ENCODE assay signal across 15 cellular contexts in the genomic region with DNA sequence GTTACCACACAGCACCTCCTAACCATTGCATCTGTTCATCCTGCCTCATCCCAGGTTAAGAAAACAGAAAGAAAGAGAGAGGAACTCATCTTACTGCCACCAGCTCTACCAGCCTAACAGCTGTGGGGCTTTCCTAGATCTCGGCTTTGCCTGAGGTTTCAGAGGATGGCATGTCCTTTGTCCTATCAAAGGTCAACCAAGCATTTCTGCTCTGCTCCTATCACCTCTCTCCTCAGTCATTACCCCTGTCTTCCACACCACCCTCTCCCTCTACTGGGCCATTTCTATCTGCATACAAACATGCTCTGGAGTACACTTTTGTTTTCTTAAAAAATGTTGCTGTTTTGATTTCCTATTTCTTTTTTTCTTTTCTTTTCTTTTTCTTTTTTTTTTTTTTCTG.
A peak's percentile ranks its signal among the peaks of the same experiment; 100 is the strongest.
DNase-seq lines count a peak whose midpoint lies in the region; ATAC-seq and TF ChIP-seq lines count a peak whose summit lies in the region.
"Had no signal": no experiment of that assay in that cellular context is flagged by ENCODE, and none has a peak within 500 bp of the region (broad histone marks: within the 10 kb centered on the region; RNA-seq: fewer than 3 reads in every experiment).

No MANE protein-coding gene starts in this region.

- H3K4me1 ChIP-seq in right atrium auricular region = no peaks in the 10 kb centered on the region
- peaks cover 11% of the 10 kb centered on the region for H3K4me1 ChIP-seq in left ventricle myocardium inferior

- H3K4me3 ChIP-seq in right atrium auricular region (no peak overlapping the region), left ventricle myocardium inferior (no peak overlapping the region)

- DNase-seq in right atrium auricular region (ENCODE audit: low spot score) (peak; percentile 30), left ventricle myocardium inferior (no peak), LHCN-M2 (ENCODE audit: low read depth) (peak; percentile 12), myocyte (ENCODE audit: low read depth) (peak; percentile 23), nucleus accumbens (lab: John Stamatoyannopoulos, UW) (no peak), DMS79 treated with DMSO at 0.1 percent for 48 hours (lab: John Stamatoyannopoulos, UW) (no peak)
- DNase-seq: BE2C; CD8-positive, alpha-beta T cell; COR-L47; DMS153; GF-D8; HCEC 1CT; HFFc6 had no signal

- no peak overlapping the region for H3K27ac ChIP-seq in right atrium auricular region
- no peak overlapping the region for H3K27ac ChIP-seq in left ventricle myocardium inferior (replicated peaks)
- H3K27ac ChIP-seq: C4-2B had no signal

- H3K36me3 ChIP-seq in right atrium auricular region = no peaks in the 10 kb centered on the region
- H3K36me3 ChIP-seq in left ventricle myocardium inferior = no peaks in the 10 kb centered on the region
- H3K36me3 ChIP-seq: BE2C had no signal

- H3K27me3 ChIP-seq in right atrium auricular region = no peaks in the 10 kb centered on the region
- H3K27me3 ChIP-seq in left ventricle myocardium inferior (ENCODE audit: low read depth) = no peaks in the 10 kb centered on the region
- H3K27me3 ChIP-seq: BE2C had no signal

- intact Hi-C loops in left ventricle myocardium inferior (cut with micrococcal nuclease) = no loop called here

- no peak for TF ChIP-seq CTCF in right atrium auricular region (IDR thresholded peaks at IDR 0.05)
- TF ChIP-seq CTCF in left ventricle myocardium inferior (IDR thresholded peaks at IDR 0.05; ENCODE audit: borderline replicate concordance) = no peak

- H3K9me3 ChIP-seq in right atrium auricular region = no peaks in the 10 kb centered on the region
- H3K9me3 ChIP-seq in left ventricle myocardium inferior (replicated peaks) = no peaks in the 10 kb centered on the region
- H3K9me3 ChIP-seq: BE2C had no signal

- ATAC-seq in HG03139 (IDR thresholded peaks at IDR 0.05; ENCODE audit: unreplicated experiment) = no peak
- ATAC-seq: CD8-positive, alpha-beta T cell had no signal

Comparison
In these comparisons a context has a peak if more than half of its experiments do, and no peak if none do; other contexts are left out.
1. DNase-seq: peak in right atrium auricular region (single experiment), LHCN-M2 (single experiment) and myocyte (single experiment); none in left ventricle myocardium inferior (single experiment), nucleus accumbens (0 of 56) and DMS79 treated with DMSO at 0.1 percent for 48 hours (single experiment).